Comparison of ENCODE assay signal across 15 cellular contexts in genomic region chr9:131639771-131640437, GRCh38.
DNase-seq lines count a peak whose midpoint lies in the region; ATAC-seq, FAIRE-seq and TF ChIP-seq lines count a peak whose summit lies in the region.
"Had no signal": no experiment of that assay in that cellular context is flagged by ENCODE, and none has a peak within 500 bp of the region (broad histone marks: within the 10 kb centered on the region; RNA-seq: fewer than 3 reads in every experiment).

No MANE protein-coding gene starts in this region.

- H3K4me1 ChIP-seq in mesenchymal stem cell (ENCODE audit: control insufficient read depth, insufficient read depth, low read depth, low read length) (peaks cover 18% of the 10 kb centered on the region), vagina (peaks cover 48% of the 10 kb centered on the region), Karpas-422 (ENCODE audit: low read length) (no peaks in the 10 kb centered on the region)

- no peak overlapping the region for H3K4me3 Mint-ChIP-seq in stimulated activated naive CD8-positive, alpha-beta T cell treated with anti-CD3 and anti-CD28 coated beads, Interleukin-15, Interleukin-2, amounts not matched to agents 100 ng/mL and 50 ng/mL, for 24 hours
- no peak overlapping the region for H3K4me3 Mint-ChIP-seq in stimulated activated naive CD8-positive, alpha-beta T cell treated with anti-CD3 and anti-CD28 coated beads, Interleukin-15, amount 100 ng/mL, for 72 hours

- H3K4me2 ChIP-seq in mesenchymal stem cell (ENCODE audit: low read length, poor library complexity, severe bottlenecking) (no peak overlapping the region), Karpas-422 (ENCODE audit: low read depth, low read length, poor library complexity, severe bottlenecking) (no peak overlapping the region)

- no peaks in the 10 kb centered on the region for H3K27me3 Mint-ChIP-seq in stimulated activated naive CD8-positive, alpha-beta T cell treated with anti-CD3 and anti-CD28 coated beads, Interleukin-15, Interleukin-2, amounts not matched to agents 100 ng/mL and 50 ng/mL, for 24 hours
- no peaks in the 10 kb centered on the region for H3K27me3 Mint-ChIP-seq in stimulated activated naive CD8-positive, alpha-beta T cell treated with anti-CD3 and anti-CD28 coated beads, Interleukin-15, amount 100 ng/mL, for 72 hours

- H3K14ac ChIP-seq in mesenchymal stem cell (ENCODE audit: low read length in 2 of 2): no peak overlapping the region

- TF ChIP-seq CTCF in bronchial epithelial cell (IDR thresholded peaks at IDR 0.05; ENCODE audit: insufficient read depth, low read length, severe bottlenecking) (no peak), vagina (IDR thresholded peaks at IDR 0.05) (no peak)

- no peak overlapping the region for H3K27ac ChIP-seq in mesenchymal stem cell (ENCODE audit: low read length, poor library complexity, severe bottlenecking)
- peak overlapping the region; percentile 89 for H3K27ac ChIP-seq in vagina
- no peak overlapping the region for H3K27ac ChIP-seq in Karpas-422 (ENCODE audit: low read length)
- H3K27ac ChIP-seq: neutrophil had no signal

- peaks cover 8% of the 10 kb centered on the region; the same call in 1 of the 2 replicates for H4K20me1 ChIP-seq in Karpas-422 (ENCODE audit: insufficient read depth, low read depth, low read length)

- H2BK5ac ChIP-seq in mesenchymal stem cell (ENCODE audit: low read depth, low read length, poor library complexity, severe bottlenecking): no peak overlapping the region

- peaks cover 63% of the 10 kb centered on the region for H3K4me1 Mint-ChIP-seq in stimulated activated naive CD8-positive, alpha-beta T cell treated with anti-CD3 and anti-CD28 coated beads, Interleukin-15, Interleukin-2, amounts not matched to agents 100 ng/mL and 50 ng/mL, for 24 hours (ENCODE audit: low read depth)
- H3K4me1 Mint-ChIP-seq in stimulated activated naive CD8-positive, alpha-beta T cell treated with anti-CD3 and anti-CD28 coated beads, Interleukin-15, amount 100 ng/mL, for 72 hours: peaks cover 66% of the 10 kb centered on the region

- no peak overlapping the region for H2AK5ac ChIP-seq in mesenchymal stem cell (ENCODE audit: low read length, severe bottlenecking)

- no peaks in the 10 kb centered on the region for H3K79me2 ChIP-seq in Karpas-422 (ENCODE audit: low read length)

- no peak for FAIRE-seq in bronchial epithelial cell (lab: Jason Lieb, UNC)
- FAIRE-seq: D721Med had no signal

- H3K4me3 ChIP-seq in bronchial epithelial cell (ENCODE audit: low read depth, low read length): no peak overlapping the region
- no peak overlapping the region for H3K4me3 ChIP-seq in mesenchymal stem cell (ENCODE audit: insufficient read depth in 1 of 2, low read depth in 1 of 2, low read length in 2 of 2)
- no peak overlapping the region for H3K4me3 ChIP-seq in vagina
- H3K4me3 ChIP-seq in Karpas-422 (ENCODE audit: low read length): no peak overlapping the region
- H3K4me3 ChIP-seq: adrenal gland had no signal

- H3K23ac ChIP-seq in mesenchymal stem cell (ENCODE audit: low read length in 2 of 2): no peak overlapping the region

- H3K9me3 Mint-ChIP-seq in stimulated activated naive CD8-positive, alpha-beta T cell treated with anti-CD3 and anti-CD28 coated beads, Interleukin-15, Interleukin-2, amounts not matched to agents 100 ng/mL and 50 ng/mL, for 24 hours: no peaks in the 10 kb centered on the region
- H3K9me3 Mint-ChIP-seq in stimulated activated naive CD8-positive, alpha-beta T cell treated with anti-CD3 and anti-CD28 coated beads, Interleukin-15, amount 100 ng/mL, for 72 hours: no peaks in the 10 kb centered on the region

- H3K79me1 ChIP-seq in mesenchymal stem cell (replicated peaks; ENCODE audit: low read length, poor library complexity, severe bottlenecking): peaks cover 17% of the 10 kb centered on the region

- H3K36me3 ChIP-seq in bronchial epithelial cell (ENCODE audit: control insufficient read depth, insufficient read depth, low read length) (peaks cover 3% of the 10 kb centered on the region), mesenchymal stem cell (ENCODE audit: control insufficient read depth in 1 of 2, insufficient read depth in 2 of 2, low read depth in 1 of 2, low read length in 2 of 2) (peaks cover 25 to 39% of the 10 kb centered on the region in 2 experiments), vagina (peaks cover 0 to 18% of the 10 kb centered on the region in 2 donors), Karpas-422 (ENCODE audit: insufficient read depth, low read length) (no peaks in the 10 kb centered on the region)

- no peak overlapping the region for H3K18ac ChIP-seq in mesenchymal stem cell (ENCODE audit: low read depth in 1 of 2, low read length in 2 of 2)

- no peak overlapping the region for H3K4ac ChIP-seq in mesenchymal stem cell (ENCODE audit: low read depth in 1 of 2, low read length in 2 of 2)

- intact Hi-C loops in vagina (cut with DNase I): no loop called here

- 92% methylated on average over 8 of the region's 9 CpGs for WGBS in mesenchymal stem cell

- DNase-seq in stimulated activated naive CD8-positive, alpha-beta T cell treated with anti-CD3 and anti-CD28 coated beads, Interleukin-15, amount 100 ng/mL, for 72 hours: no peak
- peak; percentile 59 for DNase-seq in bronchial epithelial cell (ENCODE audit: low read depth)
- DNase-seq in mesenchymal stem cell: no peak
- no peak for DNase-seq in vagina (ENCODE audit: extremely low spot score in 2 of 2)
- no peak for DNase-seq in Karpas-422
- no peak for DNase-seq in OCI-M2 (lab: John Stamatoyannopoulos, UW; ENCODE audit: unreplicated experiment)
- DNase-seq: activated CD4-positive, alpha-beta T cell treated with anti-CD3 and anti-CD28 coated beads for 4 hours; activated T-cell treated with anti-CD3 and anti-CD28 coated beads, Interleukin-2, amount 50 U/mL, for 1 hour; NCI-H1694; SIG-M5 had no signal

- H4K91ac ChIP-seq in mesenchymal stem cell (ENCODE audit: low read length): no peak overlapping the region

- H2AFZ ChIP-seq in mesenchymal stem cell (ENCODE audit: low read depth, low read length) (no peak overlapping the region), Karpas-422 (ENCODE audit: low read length) (no peak overlapping the region)

- peak overlapping the region; percentile 45 for H3K9ac ChIP-seq in mesenchymal stem cell (ENCODE audit: low read length)
- H3K9ac ChIP-seq in Karpas-422 (ENCODE audit: low read length): no peak overlapping the region

- no peak overlapping the region for H2BK12ac ChIP-seq in mesenchymal stem cell (ENCODE audit: low read length in 2 of 2)

- no peak for ATAC-seq in stimulated activated naive CD8-positive, alpha-beta T cell treated with anti-CD3 and anti-CD28 coated beads, Interleukin-15, amount 100 ng/mL, for 72 hours
- ATAC-seq in GM18498 (IDR thresholded peaks at IDR 0.05; ENCODE audit: unreplicated experiment): no peak

- H3K27me3 ChIP-seq in bronchial epithelial cell (ENCODE audit: control insufficient read depth, insufficient read depth, low read length) (no peaks in the 10 kb centered on the region), mesenchymal stem cell (ENCODE audit: control insufficient read depth in 1 of 2, insufficient read depth in 1 of 2, low read length in 2 of 2) (no peaks in the 10 kb centered on the region), vagina (no peaks in the 10 kb centered on the region), Karpas-422 (ENCODE audit: low read length) (no peaks in the 10 kb centered on the region)
- H3K27me3 ChIP-seq: adrenal gland, neutrophil had no signal

- TF ChIP-seq POLR2A in vagina (IDR thresholded peaks at IDR 0.05): no peak

- H3K27ac Mint-ChIP-seq in stimulated activated naive CD8-positive, alpha-beta T cell treated with anti-CD3 and anti-CD28 coated beads, Interleukin-15, Interleukin-2, amounts not matched to agents 100 ng/mL and 50 ng/mL, for 24 hours: peak overlapping the region; percentile 61
- H3K27ac Mint-ChIP-seq in stimulated activated naive CD8-positive, alpha-beta T cell treated with anti-CD3 and anti-CD28 coated beads, Interleukin-15, amount 100 ng/mL, for 72 hours: no peak overlapping the region

- no peak overlapping the region for H4K8ac ChIP-seq in mesenchymal stem cell (ENCODE audit: low read length)

- no peaks in the 10 kb centered on the region for H3K9me2 ChIP-seq in Karpas-422 (replicated peaks; ENCODE audit: insufficient read depth, low read length)

- H3K9me3 ChIP-seq in mesenchymal stem cell (ENCODE audit: control insufficient read depth, low read length) (no peaks in the 10 kb centered on the region), vagina (no peaks in the 10 kb centered on the region), Karpas-422 (ENCODE audit: low read length) (no peaks in the 10 kb centered on the region)
- H3K9me3 ChIP-seq: adrenal gland, neutrophil had no signal

- no peak overlapping the region for H2BK120ac ChIP-seq in mesenchymal stem cell (ENCODE audit: low read depth, low read length)

- H3K36me3 Mint-ChIP-seq in stimulated activated naive CD8-positive, alpha-beta T cell treated with anti-CD3 and anti-CD28 coated beads, Interleukin-15, Interleukin-2, amounts not matched to agents 100 ng/mL and 50 ng/mL, for 24 hours (ENCODE audit: low read depth): peaks cover 52% of the 10 kb centered on the region

- no peak overlapping the region for H2BK15ac ChIP-seq in mesenchymal stem cell (ENCODE audit: low read depth, poor library complexity, severe bottlenecking)
